Comparison of ENCODE assay signal across 29 cellular contexts in the genomic region with DNA sequence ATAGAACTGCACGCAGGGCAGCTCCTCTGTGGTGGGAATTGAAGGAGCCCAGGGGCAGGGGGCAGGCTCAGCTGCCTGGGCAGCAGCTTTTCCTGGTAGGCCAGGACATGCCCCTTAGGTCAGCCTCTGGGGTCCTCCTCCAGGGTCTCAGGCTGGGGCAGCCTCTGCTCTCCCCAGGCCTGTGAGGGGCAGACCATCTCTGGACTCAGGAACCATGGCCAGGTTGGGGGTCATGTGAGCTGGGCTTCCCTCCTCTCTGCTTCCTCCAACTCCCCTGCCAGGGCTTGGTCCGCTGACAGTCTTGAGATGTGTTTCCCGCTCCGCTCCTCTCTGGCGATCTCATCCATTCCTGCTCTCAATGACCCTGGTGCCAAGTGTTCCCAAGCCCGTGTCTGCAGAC. TPM values are rescaled to one million over a fixed set of nuclear protein-coding genes. Genes with fewer than 3 reads are reported as not detected.
"Had no signal": no experiment of that assay in that cellular context is flagged by ENCODE, and none has a peak within 500 bp of the region (broad histone marks: within the 10 kb centered on the region; RNA-seq: fewer than 3 reads in every experiment).

No MANE protein-coding gene starts in this region.

- DNase-seq: activated CD4-positive, alpha-beta memory T cell treated with anti-CD3 and anti-CD28 coated beads for 36 hours; activated CD4-positive, alpha-beta T cell treated with anti-CD3 and anti-CD28 coated beads for 1 hour; activated CD4-positive, alpha-beta T cell treated with anti-CD3 and anti-CD28 coated beads, Interleukin-2, amount 10 ng/mL, durations not matched to agents 7 days and 5 days; activated CD8-positive, alpha-beta memory T cell treated with anti-CD3 and anti-CD28 coated beads for 24 hours; activated effector memory CD4-positive, alpha-beta T cell treated with anti-CD3 and anti-CD28 coated beads, Interleukin-2, amount 50 U/mL, for 16 hours; activated naive CD4-positive, alpha-beta T cell treated with Interleukin-2 at 50 U/mL for 16 hours; activated naive CD8-positive, alpha-beta T cell treated with anti-CD3 and anti-CD28 coated beads, Interleukin-2, amount 50 U/mL, for 24 hours; activated T-cell treated with anti-CD3 and anti-CD28 coated beads, Interleukin-2, amount 50 U/mL, for 4 hours; amniotic stem cell; brain microvascular endothelial cell; Karpas-422; MM.1S; NCI-H1105; NCI-H1436; NCI-H1694 treated with DMSO at 0.1 percent for 48 hours; NCI-H2029 treated with DMSO at 0.1 percent for 48 hours; NCI-H345; NCI-H510A; NCI-H526 treated with DMSO at 0.1 percent for 48 hours; NK-92 treated with Interleukin-12 subunit alpha and Interleukin-12 subunit beta, amount 100 ng/mL, for 24 hours; OCI-M1; RPMI8226; SJCRH30; SK-N-SH; T-helper 1 cell had no signal

- H3K27ac ChIP-seq: brain microvascular endothelial cell, SJCRH30 had no signal

- H3K36me3 ChIP-seq: brain microvascular endothelial cell, SJCRH30 had no signal

- H3K4me3 ChIP-seq: K562, SJCRH30 had no signal

- H3K9me3 Mint-ChIP-seq: activated CD4-positive, alpha-beta memory T cell treated with anti-CD3 and anti-CD28 coated beads for 36 hours; activated T-cell treated with anti-CD3 and anti-CD28 coated beads, Interleukin-2, amount 50 U/mL, for 4 hours had no signal

- H3K36me3 Mint-ChIP-seq: activated CD4-positive, alpha-beta memory T cell treated with anti-CD3 and anti-CD28 coated beads for 36 hours had no signal

- ATAC-seq: activated naive CD4-positive, alpha-beta T cell treated with anti-CD3 and anti-CD28 coated beads, Interleukin-2, amount 50 U/mL, for 72 hours; activated naive CD8-positive, alpha-beta T cell treated with anti-CD3 and anti-CD28 coated beads, Interleukin-2, amount 50 U/mL, for 24 hours; activated T-cell treated with anti-CD3 and anti-CD28 coated beads, Interleukin-2, amount 50 U/mL, for 4 hours; K562; Panc1; Right ventricle myocardium inferior had no signal

- H3K9me3 ChIP-seq: SJCRH30, SK-N-SH had no signal

- H3K4me1 ChIP-seq: SJCRH30 had no signal

- H3K27me3 ChIP-seq: brain microvascular endothelial cell had no signal

- H3K4me3 Mint-ChIP-seq: activated CD4-positive, alpha-beta memory T cell treated with anti-CD3 and anti-CD28 coated beads for 36 hours; activated CD4-positive, alpha-beta T cell treated with anti-CD3 and anti-CD28 coated beads, Interleukin-2, amount 10 ng/mL, durations not matched to agents 7 days and 5 days; activated naive CD8-positive, alpha-beta T cell treated with anti-CD3 and anti-CD28 coated beads, Interleukin-2, amount 50 U/mL, for 24 hours; activated T-cell treated with anti-CD3 and anti-CD28 coated beads, Interleukin-2, amount 50 U/mL, for 4 hours had no signal

- H3K27me3 Mint-ChIP-seq: activated naive CD8-positive, alpha-beta T cell treated with anti-CD3 and anti-CD28 coated beads, Interleukin-2, amount 50 U/mL, for 24 hours had no signal

- H3K27ac Mint-ChIP-seq: activated CD4-positive, alpha-beta memory T cell treated with anti-CD3 and anti-CD28 coated beads for 36 hours; activated CD4-positive, alpha-beta T cell treated with anti-CD3 and anti-CD28 coated beads, Interleukin-2, amount 10 ng/mL, durations not matched to agents 7 days and 5 days; activated naive CD8-positive, alpha-beta T cell treated with anti-CD3 and anti-CD28 coated beads, Interleukin-2, amount 50 U/mL, for 24 hours had no signal

RNA-seq across cellular contexts. Expression of gene C1orf210, which starts 5.7 kb away (rescaled TPM):
- total RNA-seq: activated CD4-positive, alpha-beta memory T cell treated with anti-CD3 and anti-CD28 coated beads for 36 hours; activated CD4-positive, alpha-beta T cell treated with anti-CD3 and anti-CD28 coated beads, Interleukin-2, amount 10 ng/mL, durations not matched to agents 7 days and 5 days; activated naive CD4-positive, alpha-beta T cell treated with anti-CD3 and anti-CD28 coated beads, Interleukin-2, amount 50 U/mL, for 72 hours; activated T-cell treated with anti-CD3 and anti-CD28 coated beads, Interleukin-2, amount 50 U/mL, for 4 hours; K562; Right ventricle myocardium inferior; SJCRH30 had no signal

RNA-seq across cellular contexts. Expression of gene TMEM125, which starts 9.9 kb away (rescaled TPM):
- total RNA-seq: activated CD4-positive, alpha-beta T cell treated with anti-CD3 and anti-CD28 coated beads, Interleukin-2, amount 10 ng/mL, durations not matched to agents 7 days and 5 days; activated T-cell treated with anti-CD3 and anti-CD28 coated beads, Interleukin-2, amount 50 U/mL, for 4 hours; K562; Right ventricle myocardium inferior; SJCRH30 had no signal

RNA-seq across cellular contexts. Expression of gene TIE1, which starts 21.1 kb away (rescaled TPM):
- total RNA-seq: activated CD4-positive, alpha-beta memory T cell treated with anti-CD3 and anti-CD28 coated beads for 36 hours; activated CD4-positive, alpha-beta T cell treated with anti-CD3 and anti-CD28 coated beads, Interleukin-2, amount 10 ng/mL, durations not matched to agents 7 days and 5 days had no signal

RNA-seq across cellular contexts. Expression of gene MPL, which starts 58.0 kb away (rescaled TPM):
- total RNA-seq: activated CD4-positive, alpha-beta memory T cell treated with anti-CD3 and anti-CD28 coated beads for 36 hours; activated CD4-positive, alpha-beta T cell treated with anti-CD3 and anti-CD28 coated beads, Interleukin-2, amount 10 ng/mL, durations not matched to agents 7 days and 5 days; activated naive CD4-positive, alpha-beta T cell treated with anti-CD3 and anti-CD28 coated beads, Interleukin-2, amount 50 U/mL, for 72 hours; activated T-cell treated with anti-CD3 and anti-CD28 coated beads, Interleukin-2, amount 50 U/mL, for 4 hours; K562; SJCRH30 had no signal
